Comparison of ENCODE assay signal across 1 cellular context in genomic region chr1:27589441-27589840, GRCh38.
TF ChIP-seq lines count a peak whose summit lies in the region.

No MANE protein-coding gene starts in this region.

TF ChIP-seq in H1, 55 proteins besides CTCF, POLR2A, EP300 and RAD21:
- no peak for TF ChIP-seq CEBPB (IDR thresholded peaks at IDR 0.05; ENCODE audit: low read depth, low read length)
- TF ChIP-seq CTBP2 (IDR thresholded peaks at IDR 0.05; ENCODE audit: borderline replicate concordance, insufficient read depth, insufficient read length, low read length) = no peak
- TF ChIP-seq TEAD4 (IDR thresholded peaks at IDR 0.05; ENCODE audit: low read depth, low read length) = no peak
